Comparison of ENCODE assay signal across 12 cellular contexts in genomic region chr9:107336718-107337360, GRCh38. TPM values are rescaled to one million over a fixed set of nuclear protein-coding genes. Genes with fewer than 3 reads are reported as not detected.
DNase-seq lines count a peak whose midpoint lies in the region; ATAC-seq, FAIRE-seq and TF ChIP-seq lines count a peak whose summit lies in the region.
"Had no signal": no experiment of that assay in that cellular context is flagged by ENCODE, and none has a peak within 500 bp of the region (broad histone marks: within the 10 kb centered on the region; RNA-seq: fewer than 3 reads in every experiment).

No MANE protein-coding gene starts in this region.

- CTCF ChIA-PET in GM12878 (lab: Yijun Ruan, JAX), result interaction anchor here (0.6 to 1.5 kb wide), 4 partner anchors 8 to 179 kb away, joined by 3 to 4 read pairs (median 4); no protein-coding TSS in a partner anchor

- peaks cover 22% of the 10 kb centered on the region for H3F3A ChIP-seq in GM23248 (ENCODE audit: insufficient read depth)

- peak overlapping the region; percentile 51; the same call in 1 of the 2 replicates for H3K27ac ChIP-seq in ACC112 (ENCODE audit: low read depth, low read length)
- H3K27ac ChIP-seq in GM23248, result peak overlapping the region; percentile 30
- no peak overlapping the region for H3K27ac ChIP-seq in GM12878 (ENCODE audit: control insufficient read depth, insufficient read depth)

- TF ChIP-seq EP300 in GM12878 (IDR thresholded peaks at IDR 0.05; ENCODE audit: borderline replicate concordance in 1 of 2, control insufficient read depth in 1 of 2, low read depth in 2 of 2, low read length in 2 of 2), result no peak

- 39 to 41% methylated on average over 6 of the region's 6 CpGs for WGBS in GM23248 (ENCODE audit: low coverage in 1 of 2, low lambda C conversion rate in 2 of 2, missing lambda C conversion rate in 2 of 2), 2 experiments
- 89% methylated on average over 6 of the region's 6 CpGs for WGBS in GM12878 (ENCODE audit: insufficient coverage, insufficient replicate concordance, low lambda C conversion rate, missing lambda C conversion rate)
- WGBS in lower leg skin, 2 donors, result 37 to 47% methylated on average over 6 of the region's 6 CpGs

- no peaks in the 10 kb centered on the region for H3K9me3 ChIP-seq in GM23248 (ENCODE audit: low read depth)
- no peaks in the 10 kb centered on the region for H3K9me3 ChIP-seq in GM12878 (replicated peaks; ENCODE audit: control insufficient read depth, insufficient read depth, low read length)
- H3K9me3 ChIP-seq: tibial nerve had no signal

- no peak overlapping the region for H3K4me3 ChIP-seq in ACC112 (ENCODE audit: low read depth, low read length)
- no peak overlapping the region for H3K4me3 ChIP-seq in GM23248
- H3K4me3 ChIP-seq in GM12878, result no peak overlapping the region
- no peak overlapping the region for H3K4me3 ChIP-seq in lower leg skin (ENCODE audit: low read depth, poor library complexity, severe bottlenecking)
- H3K4me3 ChIP-seq: tibial nerve had no signal

- no peak overlapping the region for H2AFZ ChIP-seq in ACC112 (ENCODE audit: low read length, unreplicated experiment)
- H2AFZ ChIP-seq in GM23248, result no peak overlapping the region
- no peak overlapping the region for H2AFZ ChIP-seq in GM12878 (ENCODE audit: control insufficient read depth, low read depth, low read length)

- no peak for FAIRE-seq in GM12878 (lab: Jason Lieb, UNC)
- FAIRE-seq: kidney had no signal

- H4K20me1 ChIP-seq in GM23248 (ENCODE audit: insufficient read depth), result no peaks in the 10 kb centered on the region
- no peaks in the 10 kb centered on the region for H4K20me1 ChIP-seq in GM12878 (ENCODE audit: control insufficient read depth, insufficient read depth)

- peaks cover 20% of the 10 kb centered on the region for H3K36me3 Mint-ChIP-seq in activated T-helper 1 cell treated with anti-CD3 and anti-CD28 coated beads, Interleukin-12 subunit alpha, Interleukin-12 subunit beta, Interleukin-2, Interleukin-4 antibody, amounts not matched to agents 30 ng/mL and 10 ng/mL and 1 ng/mL, durations not matched to agents 14 hours and 24 hours and 36 hours (ENCODE audit: low read depth)

- intact Hi-C loops in GM12878 (cut with micrococcal nuclease; ENCODE audit: unreplicated experiment) (no loop called here), lower leg skin (cut with DNase I; ENCODE audit: low total_unique reads) (no loop called here)
- intact Hi-C loops in activated T-helper 1 cell treated with anti-CD3 and anti-CD28 coated beads, Interleukin-12 subunit alpha, Interleukin-12 subunit beta, Interleukin-2, Interleukin-4 antibody, amounts not matched to agents 30 ng/mL and 10 ng/mL and 1 ng/mL, durations not matched to agents 14 hours and 24 hours and 36 hours (cut with micrococcal nuclease), result no loop called here

- peaks cover 10% of the 10 kb centered on the region for H3K4me1 Mint-ChIP-seq in activated T-helper 1 cell treated with anti-CD3 and anti-CD28 coated beads, Interleukin-12 subunit alpha, Interleukin-12 subunit beta, Interleukin-2, Interleukin-4 antibody, amounts not matched to agents 30 ng/mL and 10 ng/mL and 1 ng/mL, durations not matched to agents 14 hours and 24 hours and 36 hours (ENCODE audit: low read depth)

- BruUV-seq in GM12878 (replicated peaks; lab: Mats Ljungman, UMichigan), result no TSS peak

- no peak overlapping the region for H3K4me3 Mint-ChIP-seq in activated T-helper 1 cell treated with anti-CD3 and anti-CD28 coated beads, Interleukin-12 subunit alpha, Interleukin-12 subunit beta, Interleukin-2, Interleukin-4 antibody, amounts not matched to agents 30 ng/mL and 10 ng/mL and 1 ng/mL, durations not matched to agents 14 hours and 24 hours and 36 hours

- H3K4me1 ChIP-seq in ACC112 (ENCODE audit: control insufficient read depth, insufficient read depth, low read length, unreplicated experiment) (peaks cover 15% of the 10 kb centered on the region), GM23248 (ENCODE audit: insufficient read depth) (peaks cover 22% of the 10 kb centered on the region), GM12878 (ENCODE audit: control insufficient read depth, insufficient read depth, low read length) (peaks cover 4% of the 10 kb centered on the region; the same call in 1 of the 2 replicates)

- peak overlapping the region; percentile 53 for H3K4me2 ChIP-seq in GM23248 (ENCODE audit: unreplicated experiment)
- no peak overlapping the region for H3K4me2 ChIP-seq in GM12878 (ENCODE audit: control insufficient read depth, insufficient read depth)

- POLR2A ChIA-PET in GM12878 (lab: Charles Lee), result no interaction called here

- no peaks in the 10 kb centered on the region for H3K27me3 ChIP-seq in ACC112 (ENCODE audit: insufficient read depth, low read length)
- no peaks in the 10 kb centered on the region for H3K27me3 ChIP-seq in GM23248 (replicated peaks; ENCODE audit: insufficient read depth)
- no peaks in the 10 kb centered on the region for H3K27me3 ChIP-seq in GM12878 (replicated peaks in 1 of 2; ENCODE audit: control insufficient read depth in 2 of 2, insufficient read depth in 2 of 2, low read length in 1 of 2)
- H3K27me3 ChIP-seq: tibial nerve had no signal

- ATAC-seq in GM12878, result no peak

- no peaks in the 10 kb centered on the region for H3K9me2 ChIP-seq in GM23248 (ENCODE audit: insufficient read depth)

- TF ChIP-seq CTCF in GM12878 (IDR thresholded peaks at IDR 0.05 in 2 of 3, conservative IDR thresholded peaks at IDR 0.05 in 1 of 3; ENCODE audit: control insufficient read depth in 2 of 3, extremely low read depth in 1 of 3, insufficient read depth in 1 of 3, low read depth in 3 of 3, low read length in 3 of 3) (no peak), lower leg skin (IDR thresholded peaks at IDR 0.05) (no peak)

- SMC1A ChIA-PET in GM12878 (lab: Charles Lee; ENCODE audit: uncharacterized antibody, unreplicated experiment), result interaction anchor here (0.6 to 3.1 kb wide), 10 partner anchors 8 to 1594 kb away, joined by 3 to 15 read pairs (median 4); no protein-coding TSS in a partner anchor

- peaks cover 44% of the 10 kb centered on the region for H3K36me3 ChIP-seq in ACC112 (ENCODE audit: insufficient read depth, low read length)
- H3K36me3 ChIP-seq in GM23248 (ENCODE audit: low read depth), result peaks cover 60% of the 10 kb centered on the region
- H3K36me3 ChIP-seq in GM12878 (ENCODE audit: control insufficient read depth in 2 of 2, insufficient read depth in 2 of 2, low read length in 1 of 2), result peaks cover 4 to 17% of the 10 kb centered on the region in 2 experiments

- no peak for TF ChIP-seq RAD21 in GM12878 (IDR thresholded peaks at IDR 0.05; ENCODE audit: insufficient read depth, low read depth, low read length)

- in situ Hi-C loops in GM23248 (cut with MboI) (no loop called here), GM12878 (cut with MboI) (no loop called here)

- H3K9ac ChIP-seq in GM23248 (peak overlapping the region; percentile 3; the same call in 1 of the 2 replicates), GM12878 (ENCODE audit: control insufficient read depth, insufficient read depth, low read length) (no peak overlapping the region)

- H3K79me2 ChIP-seq in ACC112 (ENCODE audit: control insufficient read depth, insufficient read depth, low read length, unreplicated experiment) (no peaks in the 10 kb centered on the region), GM23248 (ENCODE audit: insufficient read depth) (peaks cover 49% of the 10 kb centered on the region), GM12878 (ENCODE audit: control insufficient read depth, insufficient read depth, low read length) (no peaks in the 10 kb centered on the region)

- no peaks in the 10 kb centered on the region for H3K9me3 Mint-ChIP-seq in activated T-helper 1 cell treated with anti-CD3 and anti-CD28 coated beads, Interleukin-12 subunit alpha, Interleukin-12 subunit beta, Interleukin-2, Interleukin-4 antibody, amounts not matched to agents 30 ng/mL and 10 ng/mL and 1 ng/mL, durations not matched to agents 14 hours and 24 hours and 36 hours

- TF ChIP-seq POLR2A in GM12878 (IDR thresholded peaks at IDR 0.05; ENCODE audit: low read depth, low read length) (peak; percentile 37; the same call in 1 of the 2 replicates), lower leg skin (IDR thresholded peaks at IDR 0.05) (no peak)

- DNase-seq in GM23248 (peak; percentile 89), GM12878 (ENCODE audit: low read depth, low spot score) (no peak), lower leg skin (ENCODE audit: low spot score in 2 of 2) (peak; percentile 71 to 93), NCI-H146 (lab: John Stamatoyannopoulos, UW) (no peak), HuH-7 (ENCODE audit: low spot score) (no peak), UCSD-AML1 (lab: John Stamatoyannopoulos, UW; ENCODE audit: unreplicated experiment) (no peak)
- no peak for DNase-seq in activated T-helper 1 cell treated with anti-CD3 and anti-CD28 coated beads, Interleukin-12 subunit alpha, Interleukin-12 subunit beta, Interleukin-2, Interleukin-4 antibody, amounts not matched to agents 30 ng/mL and 10 ng/mL and 1 ng/mL, durations not matched to agents 14 hours and 24 hours and 36 hours (ENCODE audit: low spot score)
- DNase-seq: kidney, NCI-H1694 treated with DMSO at 0.1 percent for 48 hours, T-helper 9 cell had no signal

- no peaks in the 10 kb centered on the region for H3K27me3 Mint-ChIP-seq in activated T-helper 1 cell treated with anti-CD3 and anti-CD28 coated beads, Interleukin-12 subunit alpha, Interleukin-12 subunit beta, Interleukin-2, Interleukin-4 antibody, amounts not matched to agents 30 ng/mL and 10 ng/mL and 1 ng/mL, durations not matched to agents 14 hours and 24 hours and 36 hours (ENCODE audit: insufficient read depth)

- H3K27ac Mint-ChIP-seq in activated T-helper 1 cell treated with anti-CD3 and anti-CD28 coated beads, Interleukin-12 subunit alpha, Interleukin-12 subunit beta, Interleukin-2, Interleukin-4 antibody, amounts not matched to agents 30 ng/mL and 10 ng/mL and 1 ng/mL, durations not matched to agents 14 hours and 24 hours and 36 hours, result no peak overlapping the region

- RAD21 ChIA-PET in GM12878 (lab: Charles Lee; ENCODE audit: unreplicated experiment), result no interaction called here

RNA-seq across cellular contexts. Expression of gene RAD23B, which starts 53.8 kb away (rescaled TPM):
- 122 and 124 TPM in 2 replicates for total RNA-seq in GM23248 (2014; rRNA removed; shearing (Covaris generic))
- polyA plus RNA-seq in GM23248 (2016; fragmentation: Nextera tagmentation; extraction: Ambion mirVana), result 16.8 and 18.9 TPM in 2 replicates
- total RNA-seq in GM12878 (2013; cell fraction: nucleolus; rRNA removed), result 48.5 and 52.7 TPM in 2 replicates
- total RNA-seq in GM12878 (2014; rRNA removed), result 36.1 and 37.4 TPM in 2 replicates
- 98.9 and 101 TPM in 2 replicates for total RNA-seq in GM12878 (2014; rRNA removed; fragmentation: Illumina TruSeq; extraction: Trizol)
- 108 and 116 TPM in 2 replicates for total RNA-seq in GM12878 (2021)
- polyA plus RNA-seq in GM12878 (2011; ENCODE audit: low read depth), result 38.4 TPM
- polyA plus RNA-seq in GM12878 (2011; rRNA removed), result 241 and 256 TPM in 2 replicates
- polyA plus RNA-seq in GM12878 (2011; cell fraction: cytosol; rRNA removed), result 195 and 228 TPM in 2 replicates
- 62.2 and 64.1 TPM in 2 replicates for polyA plus RNA-seq in GM12878 (2011; cell fraction: nucleus; rRNA removed)
- polyA plus RNA-seq in GM12878 (2012), result 58.1 and 60.0 TPM in 2 replicates
- polyA plus RNA-seq in GM12878 (2014; fragmentation: Illumina TruSeq; extraction: Trizol), result 143 and 150 TPM in 2 replicates
- 10 to 100 TPM; 24.1 to 26.4 TPM for polyA plus RNA-seq in GM12878 (2014; fragmentation: Nextera tagmentation; extraction: Ambion mirVana)
- 73.1 and 73.5 TPM in 2 replicates for polyA plus RNA-seq in GM12878 (2014; rRNA removed)
- polyA plus RNA-seq in GM12878 (2016; fragmentation: Nextera tagmentation; extraction: Ambion mirVana), result 10 to 100 TPM; 10.3 to 10.5 TPM
- 209 and 261 TPM in 2 replicates for polyA minus RNA-seq in GM12878 (2011; rRNA and poly(A)+ RNA removed)
- polyA minus RNA-seq in GM12878 (2011; cell fraction: cytosol; rRNA and poly(A)+ RNA removed), result 141 and 153 TPM in 2 replicates
- polyA minus RNA-seq in GM12878 (2011; cell fraction: nucleus; rRNA and poly(A)+ RNA removed), result 34.8 and 64.1 TPM in 2 replicates
- 100 to 1,000 TPM in 3 of 4 donors, 10 to 100 TPM in 1; 88.6 to 136 (median 114) TPM for total RNA-seq in lower leg skin
- total RNA-seq in activated T-helper 1 cell treated with anti-CD3 and anti-CD28 coated beads, Interleukin-12 subunit alpha, Interleukin-12 subunit beta, Interleukin-2, Interleukin-4 antibody, amounts not matched to agents 30 ng/mL and 10 ng/mL and 1 ng/mL, durations not matched to agents 14 hours and 24 hours and 36 hours, result 138 and 153 TPM in 2 replicates

Comparison
In these comparisons a context has a peak if more than half of its experiments do, and no peak if none do; other contexts are left out.
1. DNase-seq: peak in GM23248 (single experiment) and lower leg skin (2 of 2); none in GM12878 (single experiment), NCI-H146 (single experiment), HuH-7 (single experiment), activated T-helper 1 cell treated with anti-CD3 and anti-CD28 coated beads, Interleukin-12 subunit alpha, Interleukin-12 subunit beta, Interleukin-2, Interleukin-4 antibody, amounts not matched to agents 30 ng/mL and 10 ng/mL and 1 ng/mL, durations not matched to agents 14 hours and 24 hours and 36 hours (single experiment) and UCSD-AML1 (single experiment).